ENCODE assay signal across 10 cellular contexts in the genomic region with DNA sequence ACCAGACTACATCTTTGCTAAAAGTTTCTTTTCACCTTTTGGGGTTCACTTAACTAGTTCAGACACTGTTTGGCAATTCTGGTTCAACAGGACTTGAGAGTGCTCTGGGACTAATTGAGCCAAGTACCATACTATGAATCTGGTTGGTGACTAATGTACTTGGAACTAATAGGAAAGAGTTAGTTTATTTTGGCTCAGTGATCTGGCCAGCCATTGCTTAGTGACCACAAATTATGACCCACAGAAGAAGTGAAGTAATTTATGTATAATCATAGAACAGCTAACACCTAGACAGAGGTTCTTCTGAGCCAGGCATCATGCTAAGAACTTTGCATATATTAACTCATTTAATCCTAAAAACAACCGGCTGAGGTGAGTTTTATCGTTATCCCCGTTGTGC.
DNase-seq lines count a peak whose midpoint lies in the region; ATAC-seq and TF ChIP-seq lines count a peak whose summit lies in the region.
"Had no signal": no experiment of that assay in that cellular context is flagged by ENCODE, and none has a peak within 500 bp of the region (broad histone marks: within the 10 kb centered on the region; RNA-seq: fewer than 3 reads in every experiment).

No MANE protein-coding gene starts in this region.

- H3K9me3 Mint-ChIP-seq in activated T-cell treated with anti-CD3 and anti-CD28 coated beads, Interleukin-2, amount 50 U/mL, for 24 hours: no peaks in the 10 kb centered on the region
- H3K9me3 Mint-ChIP-seq: dendritic cell treated with granulocyte-macrophage colony-stimulating factor and Interleukin-4, amounts not matched to agents 40 ng/mL and 50 ng/mL, for 4 days had no signal

- no peaks in the 10 kb centered on the region for H3K79me2 ChIP-seq in HCT116 (ENCODE audit: insufficient read depth, low read length)
- H3K79me2 ChIP-seq in hepatocyte: no peaks in the 10 kb centered on the region

- TF ChIP-seq CTCF in HCT116 (IDR thresholded peaks at IDR 0.05 in 2 of 3, conservative IDR thresholded peaks at IDR 0.05 in 1 of 3; ENCODE audit: borderline replicate concordance in 1 of 3, insufficient read depth in 1 of 3, low read depth in 2 of 3, low read length in 2 of 3): no peak
- TF ChIP-seq CTCF in astrocyte of the cerebellum (IDR thresholded peaks at IDR 0.05; ENCODE audit: low read depth, low read length, missing control alignments): no peak
- TF ChIP-seq CTCF in hepatocyte (IDR thresholded peaks at IDR 0.05; ENCODE audit: poor library complexity): no peak

- no peak overlapping the region for H3K4me3 Mint-ChIP-seq in activated T-cell treated with anti-CD3 and anti-CD28 coated beads, Interleukin-2, amount 50 U/mL, for 24 hours

- no peak for TF ChIP-seq RAD21 in HCT116 (IDR thresholded peaks at IDR 0.05; ENCODE audit: low read depth)

- H3K36me3 ChIP-seq in HCT116 (ENCODE audit: control insufficient read depth in 1 of 2, insufficient read depth in 2 of 2, low read length in 2 of 2) (no peaks in the 10 kb centered on the region), hepatocyte (replicated peaks; ENCODE audit: insufficient read depth, low read depth) (no peaks in the 10 kb centered on the region)

- WGBS in hepatocyte (ENCODE audit: low lambda C conversion rate, missing lambda C conversion rate): 53% methylated on average over 3 of the region's 3 CpGs

- BruUV-seq in HCT116 (replicated peaks; lab: Mats Ljungman, UMichigan): no TSS peak

- H3K9me2 ChIP-seq in HCT116 (ENCODE audit: insufficient read depth) (no peaks in the 10 kb centered on the region), hepatocyte (replicated peaks; ENCODE audit: insufficient read depth) (no peaks in the 10 kb centered on the region)

- no peaks in the 10 kb centered on the region for H4K20me1 ChIP-seq in HCT116 (ENCODE audit: insufficient read depth)
- no peaks in the 10 kb centered on the region for H4K20me1 ChIP-seq in hepatocyte (ENCODE audit: insufficient read depth, poor library complexity, severe bottlenecking)

- H3K27ac ChIP-seq in HCT116 (ENCODE audit: low read depth, low read length): no peak overlapping the region
- peak overlapping the region; percentile 32 for H3K27ac ChIP-seq in hepatocyte

- H2AFZ ChIP-seq in HCT116 (ENCODE audit: low read depth, low read length, poor library complexity, severe bottlenecking): peak overlapping the region; percentile 75
- no peak overlapping the region for H2AFZ ChIP-seq in hepatocyte

- no peak overlapping the region for H3K27ac Mint-ChIP-seq in activated T-cell treated with anti-CD3 and anti-CD28 coated beads, Interleukin-2, amount 50 U/mL, for 24 hours
- H3K27ac Mint-ChIP-seq: dendritic cell treated with granulocyte-macrophage colony-stimulating factor and Interleukin-4, amounts not matched to agents 40 ng/mL and 50 ng/mL, for 4 days had no signal

- H3K27me3 ChIP-seq in HCT116 (ENCODE audit: insufficient read depth, low read length): no peaks in the 10 kb centered on the region
- H3K27me3 ChIP-seq in hepatocyte: no peaks in the 10 kb centered on the region

- H3K36me3 Mint-ChIP-seq in activated T-cell treated with anti-CD3 and anti-CD28 coated beads, Interleukin-2, amount 50 U/mL, for 24 hours (ENCODE audit: low read depth): no peaks in the 10 kb centered on the region

- POLR2A ChIA-PET in HCT116 (lab: Charles Lee): no interaction called here

- H3K4me2 ChIP-seq in HCT116 (ENCODE audit: low read length) (peak overlapping the region; percentile 57), hepatocyte (peak overlapping the region; percentile 40)

- H3K4me3 ChIP-seq in HCT116 (replicated peaks in 1 of 2; ENCODE audit: low read depth in 1 of 2, low read length in 2 of 2) (peak overlapping the region in 1 of 2 experiments; percentile 25; a peak in 2 of 4 replicates), astrocyte of the cerebellum (ENCODE audit: low read depth, low read length) (no peak overlapping the region), hepatocyte (no peak overlapping the region)

- in situ Hi-C loops in astrocyte of the cerebellum (cut with HindIII; ENCODE audit: low sequenced_read_pairs): no loop called here

- H3K4me1 Mint-ChIP-seq in activated T-cell treated with anti-CD3 and anti-CD28 coated beads, Interleukin-2, amount 50 U/mL, for 24 hours (ENCODE audit: low read depth): no peaks in the 10 kb centered on the region

- ATAC-seq in HCT116 (peak; percentile 46), GM18511 (IDR thresholded peaks at IDR 0.05; ENCODE audit: unreplicated experiment) (no peak), GM21786 (IDR thresholded peaks at IDR 0.05; ENCODE audit: unreplicated experiment) (no peak)

- RAD21 ChIA-PET in HCT116 (lab: Charles Lee; ENCODE audit: low non-redundant PET in 1 of 2, low total read pairs in 2 of 2, uncharacterized antibody in 2 of 2, unreplicated experiment in 2 of 2): no interaction called here

- intact Hi-C loops in HCT116 (cut with micrococcal nuclease): loop anchor here (1.0 kb wide), 1 partner anchor 188 kb away; no protein-coding TSS in a partner anchor

- no peak overlapping the region for H3K9ac ChIP-seq in HCT116 (ENCODE audit: low read length)

- CTCF ChIA-PET in HCT116 (lab: Charles Lee): no interaction called here

- H3K9me3 ChIP-seq in HCT116 (ENCODE audit: control insufficient read depth in 1 of 2, insufficient read depth in 1 of 2, low read depth in 1 of 2, low read length in 2 of 2) (no peaks in the 10 kb centered on the region), hepatocyte (ENCODE audit: low read depth) (no peaks in the 10 kb centered on the region)

- DNase-seq in HCT116 (ENCODE audit: low read depth, low spot score) (no peak), astrocyte of the cerebellum (ENCODE audit: low read depth) (peak; percentile 92), hepatocyte (ENCODE audit: low spot score) (no peak), stromal cell of bone marrow (ENCODE audit: low read depth) (peak; percentile 83), SKM-1 (lab: John Stamatoyannopoulos, UW; ENCODE audit: unreplicated experiment) (no peak)
- no peak for DNase-seq in activated T-cell treated with anti-CD3 and anti-CD28 coated beads, Interleukin-2, amount 50 U/mL, for 24 hours
- DNase-seq: NCI-H1436 had no signal

- TF ChIP-seq POLR2A in HCT116 (IDR thresholded peaks at IDR 0.05; ENCODE audit: borderline replicate concordance, extremely low read depth, insufficient read depth, insufficient read length): no peak

- H3K27me3 Mint-ChIP-seq in activated T-cell treated with anti-CD3 and anti-CD28 coated beads, Interleukin-2, amount 50 U/mL, for 24 hours: peaks cover 4% of the 10 kb centered on the region
- H3K27me3 Mint-ChIP-seq: dendritic cell treated with granulocyte-macrophage colony-stimulating factor and Interleukin-4, amounts not matched to agents 40 ng/mL and 50 ng/mL, for 4 days had no signal

- H3K4me1 ChIP-seq in HCT116 (ENCODE audit: control insufficient read depth in 1 of 2, insufficient read depth in 2 of 2, low read length in 2 of 2): peaks cover 4 to 28% of the 10 kb centered on the region in 2 experiments; a peak in 3 of 4 replicates
- peaks cover 58% of the 10 kb centered on the region for H3K4me1 ChIP-seq in hepatocyte (ENCODE audit: insufficient read depth)

TF ChIP-seq in HCT116, 20 proteins besides CTCF, POLR2A, EP300 and RAD21:
- TF ChIP-seq YY1 (IDR thresholded peaks at IDR 0.05; ENCODE audit: extremely low read depth, insufficient replicate concordance, low read depth, low read length) (no peak), CBX3 (IDR thresholded peaks at IDR 0.05; ENCODE audit: low read depth) (no peak), ELF1 (IDR thresholded peaks at IDR 0.05; ENCODE audit: borderline replicate concordance, low read depth) (no peak), SIN3A (IDR thresholded peaks at IDR 0.05; ENCODE audit: low read depth) (no peak), EGR1 (IDR thresholded peaks at IDR 0.05; ENCODE audit: low read depth) (no peak), MAX (IDR thresholded peaks at IDR 0.05) (no peak), ZFX (IDR thresholded peaks at IDR 0.05) (no peak), SRF (IDR thresholded peaks at IDR 0.05; ENCODE audit: low read depth) (no peak), ZBTB33 (IDR thresholded peaks at IDR 0.05; ENCODE audit: extremely low read depth, insufficient replicate concordance, low read length) (no peak), EZH2 (IDR thresholded peaks at IDR 0.05) (no peak), POLR2AphosphoS5 (IDR thresholded peaks at IDR 0.05; ENCODE audit: low read depth, low read length) (no peak), ATF3 (IDR thresholded peaks at IDR 0.05) (no peak), SP1 (IDR thresholded peaks at IDR 0.05; ENCODE audit: low read depth) (no peak), TCF7L2 (IDR thresholded peaks at IDR 0.05; ENCODE audit: borderline replicate concordance, extremely low read depth, insufficient read depth, insufficient read length) (no peak), ZNF274 (IDR thresholded peaks at IDR 0.05; ENCODE audit: low read depth, low read length) (no peak), EZH2phosphoT487 (IDR thresholded peaks at IDR 0.05; ENCODE audit: borderline replicate concordance) (no peak)
TF ChIP-seq in HCT116: peak in this region for 0.

Comparison
In these comparisons a context has a peak if more than half of its experiments do, and no peak if none do; other contexts are left out.
1. DNase-seq: peak in astrocyte of the cerebellum (single experiment) and stromal cell of bone marrow (single experiment); none in HCT116 (single experiment), hepatocyte (single experiment), activated T-cell treated with anti-CD3 and anti-CD28 coated beads, Interleukin-2, amount 50 U/mL, for 24 hours (single experiment) and SKM-1 (single experiment).